In genomic region chr12:57078519-57079404, GRCh38 we compare ENCODE assay signal across 1 cellular context.
TF ChIP-seq lines count a peak whose summit lies in the region.

NEMP1 (minus strand) TSS chr12:57078791; CDS start chr12:57078745, 46 bp downstream.

TF ChIP-seq in K562, 482 proteins besides CTCF, POLR2A, EP300 and RAD21 (continued from another document and continues in another):
- peak; percentile 72; the same call in 1 of the 2 replicates for TF ChIP-seq MYC (IDR thresholded peaks at IDR 0.05; ENCODE audit: low read depth, low read length)
- no peak for TF ChIP-seq MYC (CRISPR knock-in tag; IDR thresholded peaks at IDR 0.05; ENCODE audit: borderline replicate concordance, low read depth)
- TF ChIP-seq ZEB2 (IDR thresholded peaks at IDR 0.05) = no peak
- peak; percentile 74; the same call in 1 of the 2 replicates for TF ChIP-seq ZNF76 (CRISPR knock-in tag; IDR thresholded peaks at IDR 0.05; ENCODE audit: borderline replicate concordance)
- TF ChIP-seq ZBTB9 (CRISPR knock-in tag; IDR thresholded peaks at IDR 0.05) = no peak
- TF ChIP-seq SMARCA4 (IDR thresholded peaks at IDR 0.05) = peak; percentile 22; the same call in 1 of the 2 replicates
- TF ChIP-seq MXI1 (IDR thresholded peaks at IDR 0.05; ENCODE audit: low read depth, low read length) = peak; percentile 84
- peak in 1 of 2 experiments; percentile 91; a peak in 2 of 4 replicates for TF ChIP-seq HDAC1 (IDR thresholded peaks at IDR 0.05)
- peak; percentile 96 for TF ChIP-seq RBFOX2 (IDR thresholded peaks at IDR 0.05; ENCODE audit: low read depth, low read length)
- TF ChIP-seq CGGBP1 (CRISPR knock-in tag; IDR thresholded peaks at IDR 0.05) = 0 out of 2 replicates have a peak, but pooled peaks have one; percentile 9
- peak in 1 of 2 experiments; percentile 71; a peak in 3 of 4 replicates for TF ChIP-seq MAZ (CRISPR knock-in tag; conservative IDR thresholded peaks at IDR 0.05 in 1 of 2, IDR thresholded peaks at IDR 0.05 in 1 of 2)
- TF ChIP-seq DACH1 (IDR thresholded peaks at IDR 0.05; ENCODE audit: partially characterized antibody) = no peak
- peak; percentile 79 for TF ChIP-seq E2F3 (CRISPR knock-in tag; IDR thresholded peaks at IDR 0.05)
- no peak for TF ChIP-seq HDGF (IDR thresholded peaks at IDR 0.05)
- TF ChIP-seq HOMEZ (CRISPR knock-in tag; IDR thresholded peaks at IDR 0.05) = no peak
- no peak for TF ChIP-seq CCAR2 (IDR thresholded peaks at IDR 0.05; ENCODE audit: low read depth, low read length)
- no peak for TF ChIP-seq ZNF277 (CRISPR knock-in tag; IDR thresholded peaks at IDR 0.05; ENCODE audit: borderline replicate concordance)
- peak; percentile 91 for TF ChIP-seq SP1 (CRISPR knock-in tag; IDR thresholded peaks at IDR 0.05)
- TF ChIP-seq MAX (CRISPR knock-in tag; IDR thresholded peaks at IDR 0.05) = peak; percentile 73
- no peak for TF ChIP-seq GABPB2 (CRISPR knock-in tag; conservative IDR thresholded peaks at IDR 0.05)
- no peak for TF ChIP-seq TARDBP (IDR thresholded peaks at IDR 0.05)
- no peak; the same call in 1 of the 2 replicates for TF ChIP-seq SREBF1 (IDR thresholded peaks at IDR 0.05; ENCODE audit: borderline replicate concordance, low read depth, low read length)
- no peak; the same call in 1 of the 2 replicates for TF ChIP-seq FOXO4 (CRISPR knock-in tag; IDR thresholded peaks at IDR 0.05)
- TF ChIP-seq TBL1XR1 (IDR thresholded peaks at IDR 0.05; ENCODE audit: low read length in 2 of 2) = peak in 1 of 2 experiments; percentile 50; a peak in 2 of 4 replicates
- TF ChIP-seq HCFC1 (IDR thresholded peaks at IDR 0.05; ENCODE audit: low read depth, low read length) = peak; percentile 11; the same call in 1 of the 2 replicates
- TF ChIP-seq THAP7 (CRISPR knock-in tag; IDR thresholded peaks at IDR 0.05) = no peak
- peak; percentile 88 for TF ChIP-seq RREB1 (CRISPR knock-in tag; IDR thresholded peaks at IDR 0.05)
- TF ChIP-seq FOSL1 (tag; conservative IDR thresholded peaks at IDR 0.05) = no peak
- TF ChIP-seq XRCC5 (IDR thresholded peaks at IDR 0.05; ENCODE audit: low read depth, low read length) = no peak; the same call in 1 of the 2 replicates
- TF ChIP-seq RAD51 (IDR thresholded peaks at IDR 0.05; ENCODE audit: borderline replicate concordance, low read depth) = peak; percentile 90
- peak; percentile 71 for TF ChIP-seq RBBP5 (IDR thresholded peaks at IDR 0.05; ENCODE audit: borderline replicate concordance, insufficient read depth, low read length, poor library complexity, severe bottlenecking)
- TF ChIP-seq SRSF3 (IDR thresholded peaks at IDR 0.05; ENCODE audit: insufficient read depth, low read length) = 0 out of 2 replicates have a peak, but pooled peaks have one; percentile 11
- peak; percentile 51; the same call in 1 of the 2 replicates for TF ChIP-seq HDAC2 (IDR thresholded peaks at IDR 0.05)
- no peak; a peak in 1 of 6 replicates for TF ChIP-seq ZBTB11 (CRISPR knock-in tag; IDR thresholded peaks at IDR 0.05)
- no peak for TF ChIP-seq TSC22D4 (tag; IDR thresholded peaks at IDR 0.05)
- TF ChIP-seq JUND (IDR thresholded peaks at IDR 0.05; ENCODE audit: borderline replicate concordance, low read depth, low read length) = peak; percentile 14; the same call in 1 of the 2 replicates
- no peak for TF ChIP-seq JUND (tag; IDR thresholded peaks at IDR 0.05; ENCODE audit: borderline replicate concordance, low read depth, low read length)
- no peak for TF ChIP-seq NCOA1 (IDR thresholded peaks at IDR 0.05; ENCODE audit: low read depth)
- TF ChIP-seq ZNF764 (CRISPR knock-in tag; IDR thresholded peaks at IDR 0.05; ENCODE audit: low read depth) = no peak
- TF ChIP-seq NONO (IDR thresholded peaks at IDR 0.05; ENCODE audit: low read depth in 2 of 2, low read length in 1 of 2) = no peak
- no peak; the same call in 1 of the 2 replicates for TF ChIP-seq TEAD4 (IDR thresholded peaks at IDR 0.05; ENCODE audit: low read length)
- no peak for TF ChIP-seq TEAD4 (CRISPR knock-in tag; IDR thresholded peaks at IDR 0.05; ENCODE audit: borderline replicate concordance)
- TF ChIP-seq PKNOX1 (IDR thresholded peaks at IDR 0.05) = peak; percentile 99
- TF ChIP-seq ZNF143 (CRISPR knock-in tag; IDR thresholded peaks at IDR 0.05) = no peak
- no peak for TF ChIP-seq TCF7 (IDR thresholded peaks at IDR 0.05; ENCODE audit: borderline replicate concordance)
- TF ChIP-seq ZNF778 (CRISPR knock-in tag; IDR thresholded peaks at IDR 0.05) = no peak
- no peak for TF ChIP-seq HMG20B (CRISPR knock-in tag; IDR thresholded peaks at IDR 0.05)
- no peak for TF ChIP-seq HOXB6 (CRISPR knock-in tag; IDR thresholded peaks at IDR 0.05; ENCODE audit: borderline replicate concordance)
- TF ChIP-seq ZNF584 (CRISPR knock-in tag; IDR thresholded peaks at IDR 0.05; ENCODE audit: low read depth) = no peak
- no peak for TF ChIP-seq MAFF (IDR thresholded peaks at IDR 0.05; ENCODE audit: low read length)
- no peak for TF ChIP-seq MCM3 (IDR thresholded peaks at IDR 0.05)
- TF ChIP-seq TCFL5 (CRISPR knock-in tag; conservative IDR thresholded peaks at IDR 0.05) = no peak
